Comparison of ENCODE assay signal across 21 cellular contexts in genomic region chr3:132276228-132276906, GRCh38. TPM values are rescaled to one million over a fixed set of nuclear protein-coding genes. Genes with fewer than 3 reads are reported as not detected.
DNase-seq lines count a peak whose midpoint lies in the region; ATAC-seq, FAIRE-seq and TF ChIP-seq lines count a peak whose summit lies in the region.
"Had no signal": no experiment of that assay in that cellular context is flagged by ENCODE, and none has a peak within 500 bp of the region (broad histone marks: within the 10 kb centered on the region; RNA-seq: fewer than 3 reads in every experiment).

No MANE protein-coding gene starts in this region.

- peak; percentile 1 for DNase-seq in RCC 7860 (ENCODE audit: low spot score)
- DNase-seq in body of pancreas, result peak in 1 of 4 donors; percentile 31
- DNase-seq in prostate gland (ENCODE audit: low spot score), result no peak
- no peak for DNase-seq in activated CD4-positive, alpha-beta T cell treated with anti-CD3 and anti-CD28 coated beads, Interleukin-2, amount 10 ng/mL, durations not matched to agents 24 days and 14 days
- no peak for DNase-seq in T-helper 17 cell
- no peak for DNase-seq in anterior cingulate cortex (lab: John Stamatoyannopoulos, UW)
- DNase-seq: C1 segment of cervical spinal cord; Calu3; CD4-positive, alpha-beta memory T cell; COR-L47; DMS53; DMS79 treated with DMSO at 0.1 percent for 48 hours; GDM1; GM23248; H7 had no signal

- H3K9me3 ChIP-seq in body of pancreas, result no peaks in the 10 kb centered on the region
- no peaks in the 10 kb centered on the region for H3K9me3 ChIP-seq in neutrophil
- no peaks in the 10 kb centered on the region for H3K9me3 ChIP-seq in prostate gland
- H3K9me3 ChIP-seq in T-helper 17 cell (ENCODE audit: control insufficient read depth, low read length, poor library complexity, severe bottlenecking), result no peaks in the 10 kb centered on the region

- no peak overlapping the region for H3K4me3 ChIP-seq in body of pancreas
- H3K4me3 ChIP-seq in neutrophil (ENCODE audit: low read depth in 1 of 2, low read length in 1 of 2), result no peak overlapping the region
- no peak overlapping the region for H3K4me3 ChIP-seq in prostate gland
- H3K4me3 ChIP-seq: GM12878, GM23248 had no signal

- no peak overlapping the region for H3K27ac Mint-ChIP-seq in activated CD4-positive, alpha-beta T cell treated with anti-CD3 and anti-CD28 coated beads, Interleukin-2, amount 10 ng/mL, durations not matched to agents 24 days and 14 days
- no peak overlapping the region for H3K27ac Mint-ChIP-seq in T-helper 17 cell
- H3K27ac Mint-ChIP-seq: CD4-positive, alpha-beta memory T cell had no signal

- H3K36me3 ChIP-seq in body of pancreas (replicated peaks in 1 of 2; ENCODE audit: insufficient read depth in 1 of 2, low read depth in 2 of 2), result no peaks in the 10 kb centered on the region
- no peaks in the 10 kb centered on the region for H3K36me3 ChIP-seq in neutrophil
- H3K36me3 ChIP-seq in prostate gland, result no peaks in the 10 kb centered on the region

- TF ChIP-seq POLR2A in body of pancreas (IDR thresholded peaks at IDR 0.05) (no peak), prostate gland (IDR thresholded peaks at IDR 0.05) (no peak)

- 47 to 57% methylated on average over 5 of the region's 5 CpGs for WGBS in body of pancreas, 2 donors
- 84% methylated on average over 5 of the region's 5 CpGs for WGBS in prostate gland

- ATAC-seq in body of pancreas (peak; percentile 84), T-helper 17 cell (no peak)
- ATAC-seq: GM12878, HCT116 had no signal

- intact Hi-C loops in body of pancreas (cut with DNase I), result no loop called here
- intact Hi-C loops in prostate gland (cut with DNase I), result no loop called here
- intact Hi-C loops in activated CD4-positive, alpha-beta T cell treated with anti-CD3 and anti-CD28 coated beads, Interleukin-2, amount 10 ng/mL, durations not matched to agents 24 days and 14 days (cut with micrococcal nuclease), result no loop called here

- TF ChIP-seq CTCF in body of pancreas (IDR thresholded peaks at IDR 0.05), result no peak
- no peak for TF ChIP-seq CTCF in neutrophil (IDR thresholded peaks at IDR 0.05)
- TF ChIP-seq CTCF in prostate gland (IDR thresholded peaks at IDR 0.05), result no peak

- H3K4me1 ChIP-seq in body of pancreas (peaks cover 9% of the 10 kb centered on the region), neutrophil (ENCODE audit: control insufficient read depth in 1 of 2, insufficient read depth in 1 of 2, low read depth in 1 of 2, low read length in 1 of 2) (peaks cover 21 to 36% of the 10 kb centered on the region in 2 experiments), prostate gland (replicated peaks) (no peaks in the 10 kb centered on the region)

- no peak for FAIRE-seq in RCC 7860 (lab: Jason Lieb, UNC)
- FAIRE-seq: GM12878, GM19239, H1 had no signal

- H3K9me3 Mint-ChIP-seq in activated CD4-positive, alpha-beta T cell treated with anti-CD3 and anti-CD28 coated beads, Interleukin-2, amount 10 ng/mL, durations not matched to agents 24 days and 14 days, result peaks cover 5% of the 10 kb centered on the region

- H3K27me3 ChIP-seq in body of pancreas (no peaks in the 10 kb centered on the region), neutrophil (no peaks in the 10 kb centered on the region), prostate gland (replicated peaks; ENCODE audit: insufficient read depth) (no peaks in the 10 kb centered on the region)

- no peaks in the 10 kb centered on the region for H3K36me3 Mint-ChIP-seq in activated CD4-positive, alpha-beta T cell treated with anti-CD3 and anti-CD28 coated beads, Interleukin-2, amount 10 ng/mL, durations not matched to agents 24 days and 14 days (ENCODE audit: low read depth)
- H3K36me3 Mint-ChIP-seq in T-helper 17 cell (ENCODE audit: low read depth), result no peaks in the 10 kb centered on the region
- H3K36me3 Mint-ChIP-seq: CD4-positive, alpha-beta memory T cell had no signal

- H3K27me3 Mint-ChIP-seq in activated CD4-positive, alpha-beta T cell treated with anti-CD3 and anti-CD28 coated beads, Interleukin-2, amount 10 ng/mL, durations not matched to agents 24 days and 14 days, result peaks cover 7% of the 10 kb centered on the region
- H3K27me3 Mint-ChIP-seq in T-helper 17 cell, result peaks cover 21% of the 10 kb centered on the region

- no peaks in the 10 kb centered on the region for H3K4me1 Mint-ChIP-seq in activated CD4-positive, alpha-beta T cell treated with anti-CD3 and anti-CD28 coated beads, Interleukin-2, amount 10 ng/mL, durations not matched to agents 24 days and 14 days
- no peaks in the 10 kb centered on the region for H3K4me1 Mint-ChIP-seq in T-helper 17 cell
- H3K4me1 Mint-ChIP-seq: CD4-positive, alpha-beta memory T cell had no signal

- H3K27ac ChIP-seq in body of pancreas (no peak overlapping the region), neutrophil (peak overlapping the region; percentile 38), prostate gland (peak overlapping the region; percentile 9 to 65)
- H3K27ac ChIP-seq: GM23248 had no signal

- no peak overlapping the region for H3K4me3 Mint-ChIP-seq in activated CD4-positive, alpha-beta T cell treated with anti-CD3 and anti-CD28 coated beads, Interleukin-2, amount 10 ng/mL, durations not matched to agents 24 days and 14 days
- no peak overlapping the region for H3K4me3 Mint-ChIP-seq in T-helper 17 cell
- H3K4me3 Mint-ChIP-seq: CD4-positive, alpha-beta memory T cell had no signal

RNA-seq across cellular contexts. Expression of gene ACP3, which starts 40.8 kb away (rescaled TPM):
- 1 to 10 TPM in 1 of 2 donors, under 1 TPM in 1; 0.33 to 1.6 TPM for total RNA-seq in body of pancreas
- total RNA-seq in prostate gland, result over 10,000 TPM in 1 of 2 donors, 1,000 to 10,000 TPM in 1; 1,778 to 14,359 TPM
- total RNA-seq in activated CD4-positive, alpha-beta T cell treated with anti-CD3 and anti-CD28 coated beads, Interleukin-2, amount 10 ng/mL, durations not matched to agents 24 days and 14 days, result not detected in 2 replicates
- total RNA-seq in T-helper 17 cell, result 1 to 10 TPM in 1 of 2 donors, under 1 TPM in 1; 0.34 to 1.5 TPM
- total RNA-seq: A172; CD4-positive, alpha-beta memory T cell; GM12878 had no signal

Comparison
In these comparisons a context has a peak if more than half of its experiments do, and no peak if none do; other contexts are left out.
1. H3K27ac ChIP-seq: peak in neutrophil (single experiment) and prostate gland (2 of 2); none in body of pancreas (0 of 4).
2. RNA of gene ACP3, which starts 40.8 kb away (total RNA-seq): 1,778 to 14,359 TPM in prostate gland; 0.33 to 1.6 TPM in body of pancreas, 0.34 to 1.5 TPM in T-helper 17 cell and not detected in activated CD4-positive, alpha-beta T cell treated with anti-CD3 and anti-CD28 coated beads, Interleukin-2, amount 10 ng/mL, durations not matched to agents 24 days and 14 days; every median in the first group is over 100 times any median in the second.